Comparison of ENCODE assay signal across 7 cellular contexts in genomic region chr1:67211589-67212563, GRCh38. TPM values are rescaled to one million over a fixed set of nuclear protein-coding genes. Genes with fewer than 3 reads are reported as not detected.
DNase-seq lines count a peak whose midpoint lies in the region; ATAC-seq and TF ChIP-seq lines count a peak whose summit lies in the region.

No MANE protein-coding gene starts in this region.

- 52% methylated on average over 4 of the region's 4 CpGs for WGBS in right lobe of liver (ENCODE audit: insufficient coverage, low coverage, low lambda C conversion rate, missing lambda C conversion rate)

- intact Hi-C loops in right lobe of liver (cut with DNase I) = no loop called here

- H3K4me1 ChIP-seq in right lobe of liver = no peaks in the 10 kb centered on the region

- no peaks in the 10 kb centered on the region for H3K36me3 ChIP-seq in right lobe of liver

- TF ChIP-seq POLR2A in right lobe of liver (IDR thresholded peaks at IDR 0.05) = no peak

- DNase-seq in GM12864 (ENCODE audit: low read depth) (no peak), SK-N-DZ (ENCODE audit: low spot score) (peak; percentile 16), astrocyte of the cerebellum (ENCODE audit: low read depth) (no peak), right lobe of liver (no peak)

- TF ChIP-seq CTCF in GM12864 (IDR thresholded peaks at IDR 0.05; ENCODE audit: low read depth, low read length, missing control alignments) (peak; percentile 62), astrocyte of the cerebellum (IDR thresholded peaks at IDR 0.05; ENCODE audit: low read depth, low read length, missing control alignments) (peak; percentile 72), right lobe of liver (IDR thresholded peaks at IDR 0.05) (peak; percentile 50 to 72 (median 70))

- no peak overlapping the region for H3K4me3 ChIP-seq in GM12864 (ENCODE audit: low read depth, low read length)
- H3K4me3 ChIP-seq in astrocyte of the cerebellum (ENCODE audit: low read depth, low read length) = no peak overlapping the region
- H3K4me3 ChIP-seq in right lobe of liver = no peak overlapping the region

- no peaks in the 10 kb centered on the region for H3K27me3 ChIP-seq in right lobe of liver

- in situ Hi-C loops in astrocyte of the cerebellum (cut with HindIII; ENCODE audit: low sequenced_read_pairs) = loop anchor here (5.0 kb wide), 1 partner anchor 105 kb away; no protein-coding TSS in a partner anchor

- no peak overlapping the region for H3K27ac ChIP-seq in right lobe of liver

- ATAC-seq in HG02885 (IDR thresholded peaks at IDR 0.05; ENCODE audit: poor library complexity, unreplicated experiment) (peak; percentile 41), right lobe of liver (peak; percentile 51 to 70 (median 67)), GM21717 (IDR thresholded peaks at IDR 0.05; ENCODE audit: unreplicated experiment) (no peak), HG02571 (IDR thresholded peaks at IDR 0.05; ENCODE audit: unreplicated experiment) (no peak)

- H3K9me3 ChIP-seq in right lobe of liver = no peaks in the 10 kb centered on the region

RNA-seq across cellular contexts. Expression of gene IL23R, which starts 45.6 kb away (rescaled TPM):
- polyA plus RNA-seq in SK-N-DZ (2014; cell fraction: cytosol; rRNA removed) = 0.05 and 0.81 TPM in 2 replicates
- polyA plus RNA-seq in SK-N-DZ (2014; cell fraction: nucleus; rRNA removed) = 0.96 TPM in 1 of 2 replicates, not detected in the other
- total RNA-seq in right lobe of liver = under 1 TPM in 1 of 6 experiments, not detected in 5; 0.12 TPM

Comparison
In these comparisons a context has a peak if more than half of its experiments do, and no peak if none do; other contexts are left out.
1. ATAC-seq: peak in HG02885 (single experiment) and right lobe of liver (4 of 4); none in GM21717 (single experiment) and HG02571 (single experiment).
2. Peak in every context shown above with its lines, with median percentiles within 50 percentile points of each other: CTCF ChIP-seq.